ENCODE assay signal across 1 cellular context in the genomic region with DNA sequence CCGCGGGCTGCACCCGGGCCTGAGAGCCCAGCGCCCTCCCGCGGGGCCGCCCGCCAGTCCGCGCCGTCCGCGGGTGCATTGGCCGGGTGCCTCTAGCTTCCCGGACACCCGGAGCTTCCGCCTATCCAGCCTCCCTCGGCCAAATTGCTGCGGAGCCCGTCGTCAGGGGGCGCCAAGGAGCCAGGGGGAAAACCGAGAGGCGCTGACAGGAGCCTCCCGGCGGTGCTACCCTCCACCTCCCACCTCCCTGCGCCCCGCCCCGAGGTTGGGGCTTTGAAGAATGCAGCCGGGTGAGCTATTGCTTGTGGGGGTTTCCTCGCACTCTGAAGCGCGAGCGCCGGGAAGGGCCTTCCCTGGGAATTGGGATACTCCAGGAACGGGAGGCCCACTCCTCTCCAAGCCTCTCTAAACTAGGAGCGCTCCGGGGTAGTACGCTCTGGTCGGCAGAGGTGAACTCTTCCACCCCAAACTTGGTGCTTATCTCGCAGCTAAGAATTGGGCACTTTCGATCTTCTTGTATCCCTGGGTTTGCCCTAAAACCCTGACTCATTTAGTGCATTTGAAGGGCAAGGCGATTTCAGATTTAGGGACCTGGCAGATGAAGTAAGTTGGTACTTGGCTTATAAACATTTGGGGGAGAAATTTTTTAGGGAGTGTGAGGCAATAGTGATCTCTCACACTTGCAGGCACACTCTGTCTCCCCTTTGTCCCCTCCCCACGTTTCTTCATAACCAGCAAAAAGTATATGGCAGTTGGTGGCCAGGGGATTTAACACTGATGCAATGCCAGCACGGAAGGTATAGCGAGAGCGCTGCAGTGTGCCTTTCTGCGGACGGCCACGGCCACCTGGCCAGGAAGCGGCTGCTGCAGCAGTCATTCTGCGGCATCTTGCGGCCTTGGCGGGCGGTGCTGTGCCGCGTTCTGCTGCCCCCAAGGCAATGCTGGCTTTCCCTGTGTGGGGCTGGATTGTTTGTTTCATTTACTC.
TF ChIP-seq lines count a peak whose summit lies in the region.

No MANE protein-coding gene starts in this region.

TF ChIP-seq in K562, 482 proteins besides CTCF, POLR2A, EP300 and RAD21 (continued from another document and continues in another):
- TF ChIP-seq, protein P1, sequence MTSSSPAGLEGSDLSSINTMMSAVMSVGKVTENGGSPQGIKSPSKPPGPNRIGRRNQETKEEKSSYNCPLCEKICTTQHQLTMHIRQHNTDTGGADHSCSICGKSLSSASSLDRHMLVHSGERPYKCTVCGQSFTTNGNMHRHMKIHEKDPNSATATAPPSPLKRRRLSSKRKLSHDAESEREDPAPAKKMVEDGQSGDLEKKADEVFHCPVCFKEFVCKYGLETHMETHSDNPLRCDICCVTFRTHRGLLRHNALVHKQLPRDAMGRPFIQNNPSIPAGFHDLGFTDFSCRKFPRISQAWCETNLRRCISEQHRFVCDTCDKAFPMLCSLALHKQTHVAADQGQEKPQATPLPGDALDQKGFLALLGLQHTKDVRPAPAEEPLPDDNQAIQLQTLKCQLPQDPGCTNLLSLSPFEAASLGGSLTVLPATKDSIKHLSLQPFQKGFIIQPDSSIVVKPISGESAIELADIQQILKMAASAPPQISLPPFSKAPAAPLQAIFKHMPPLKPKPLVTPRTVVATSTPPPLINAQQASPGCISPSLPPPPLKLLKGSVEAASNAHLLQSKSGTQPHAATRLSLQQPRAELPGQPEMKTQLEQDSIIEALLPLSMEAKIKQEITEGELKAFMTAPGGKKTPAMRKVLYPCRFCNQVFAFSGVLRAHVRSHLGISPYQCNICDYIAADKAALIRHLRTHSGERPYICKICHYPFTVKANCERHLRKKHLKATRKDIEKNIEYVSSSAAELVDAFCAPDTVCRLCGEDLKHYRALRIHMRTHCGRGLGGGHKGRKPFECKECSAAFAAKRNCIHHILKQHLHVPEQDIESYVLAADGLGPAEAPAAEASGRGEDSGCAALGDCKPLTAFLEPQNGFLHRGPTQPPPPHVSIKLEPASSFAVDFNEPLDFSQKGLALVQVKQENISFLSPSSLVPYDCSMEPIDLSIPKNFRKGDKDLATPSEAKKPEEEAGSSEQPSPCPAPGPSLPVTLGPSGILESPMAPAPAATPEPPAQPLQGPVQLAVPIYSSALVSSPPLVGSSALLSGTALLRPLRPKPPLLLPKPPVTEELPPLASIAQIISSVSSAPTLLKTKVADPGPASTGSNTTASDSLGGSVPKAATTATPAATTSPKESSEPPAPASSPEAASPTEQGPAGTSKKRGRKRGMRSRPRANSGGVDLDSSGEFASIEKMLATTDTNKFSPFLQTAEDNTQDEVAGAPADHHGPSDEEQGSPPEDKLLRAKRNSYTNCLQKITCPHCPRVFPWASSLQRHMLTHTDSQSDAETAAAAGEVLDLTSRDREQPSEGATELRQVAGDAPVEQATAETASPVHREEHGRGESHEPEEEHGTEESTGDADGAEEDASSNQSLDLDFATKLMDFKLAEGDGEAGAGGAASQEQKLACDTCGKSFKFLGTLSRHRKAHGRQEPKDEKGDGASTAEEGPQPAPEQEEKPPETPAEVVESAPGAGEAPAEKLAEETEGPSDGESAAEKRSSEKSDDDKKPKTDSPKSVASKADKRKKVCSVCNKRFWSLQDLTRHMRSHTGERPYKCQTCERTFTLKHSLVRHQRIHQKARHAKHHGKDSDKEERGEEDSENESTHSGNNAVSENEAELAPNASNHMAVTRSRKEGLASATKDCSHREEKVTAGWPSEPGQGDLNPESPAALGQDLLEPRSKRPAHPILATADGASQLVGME (CRISPR knock-in tag; IDR thresholded peaks at IDR 0.05), result no peak
- TF ChIP-seq ILF3 (IDR thresholded peaks at IDR 0.05; ENCODE audit: borderline replicate concordance) (0 out of 2 replicates have a peak, but pooled peaks have one; percentile 68), COPS2 (conservative IDR thresholded peaks at IDR 0.05) (no peak), HIVEP1 (CRISPR knock-in tag; IDR thresholded peaks at IDR 0.05) (no peak), PTTG1 (tag; IDR thresholded peaks at IDR 0.05; ENCODE audit: low read depth) (no peak), ZNF184 (CRISPR knock-in tag; IDR thresholded peaks at IDR 0.05) (no peak), ZNF175 (CRISPR knock-in tag; IDR thresholded peaks at IDR 0.05; ENCODE audit: low read depth) (no peak), RBM25 (IDR thresholded peaks at IDR 0.05; ENCODE audit: low read depth, low read length, severe bottlenecking) (no peak), NBN (IDR thresholded peaks at IDR 0.05; ENCODE audit: low read depth) (peak; percentile 31; the same call in 1 of the 2 replicates), TAF7 (tag; IDR thresholded peaks at IDR 0.05) (no peak), CBX3 (IDR thresholded peaks at IDR 0.05; ENCODE audit: borderline replicate concordance in 1 of 2, low read length in 2 of 2) (0 out of 3 replicates have a peak, but pooled peaks of 1 of the 2 experiments have one; percentile 27), FOXK1 (CRISPR knock-in tag; IDR thresholded peaks at IDR 0.05; ENCODE audit: borderline replicate concordance) (0 out of 2 replicates have a peak, but pooled peaks have one; percentile 24), CBFA2T3 (IDR thresholded peaks at IDR 0.05) (no peak), SP2 (IDR thresholded peaks at IDR 0.05; ENCODE audit: extremely low read depth, low read depth, low read length, poor library complexity, severe bottlenecking) (no peak), NR2F6 (CRISPR knock-in tag; IDR thresholded peaks at IDR 0.05) (no peak), FOS (IDR thresholded peaks at IDR 0.05; ENCODE audit: extremely low read depth, insufficient read length) (no peak), RFX5 (IDR thresholded peaks at IDR 0.05; ENCODE audit: low read depth, low read length) (no peak), ZNF174 (CRISPR knock-in tag; IDR thresholded peaks at IDR 0.05) (no peak), ZNF436 (CRISPR knock-in tag; IDR thresholded peaks at IDR 0.05) (no peak), FOXM1 (IDR thresholded peaks at IDR 0.05; ENCODE audit: low read depth) (0 out of 2 replicates have a peak, but pooled peaks have one; percentile 18), FOXM1 (CRISPR knock-in tag; IDR thresholded peaks at IDR 0.05; ENCODE audit: low read depth) (no peak), EZH2 (IDR thresholded peaks at IDR 0.05; ENCODE audit: borderline replicate concordance, low read depth, low read length) (no peak), LARP7 (IDR thresholded peaks at IDR 0.05) (no peak), KDM2B (CRISPR knock-in tag; IDR thresholded peaks at IDR 0.05) (no peak), ZNF551 (CRISPR knock-in tag; IDR thresholded peaks at IDR 0.05) (no peak), CBX5 (IDR thresholded peaks at IDR 0.05; ENCODE audit: borderline replicate concordance, low read depth) (peak; percentile 21; the same call in 1 of the 2 replicates), CHD2 (IDR thresholded peaks at IDR 0.05; ENCODE audit: low read depth, low read length) (no peak), KLF16 (IDR thresholded peaks at IDR 0.05) (peak; percentile 10)
- TF ChIP-seq, protein P2, sequence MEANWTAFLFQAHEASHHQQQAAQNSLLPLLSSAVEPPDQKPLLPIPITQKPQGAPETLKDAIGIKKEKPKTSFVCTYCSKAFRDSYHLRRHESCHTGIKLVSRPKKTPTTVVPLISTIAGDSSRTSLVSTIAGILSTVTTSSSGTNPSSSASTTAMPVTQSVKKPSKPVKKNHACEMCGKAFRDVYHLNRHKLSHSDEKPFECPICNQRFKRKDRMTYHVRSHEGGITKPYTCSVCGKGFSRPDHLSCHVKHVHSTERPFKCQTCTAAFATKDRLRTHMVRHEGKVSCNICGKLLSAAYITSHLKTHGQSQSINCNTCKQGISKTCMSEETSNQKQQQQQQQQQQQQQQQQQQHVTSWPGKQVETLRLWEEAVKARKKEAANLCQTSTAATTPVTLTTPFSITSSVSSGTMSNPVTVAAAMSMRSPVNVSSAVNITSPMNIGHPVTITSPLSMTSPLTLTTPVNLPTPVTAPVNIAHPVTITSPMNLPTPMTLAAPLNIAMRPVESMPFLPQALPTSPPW (CRISPR knock-in tag; IDR thresholded peaks at IDR 0.05), result peak; percentile 72
- TF ChIP-seq, protein P3, sequence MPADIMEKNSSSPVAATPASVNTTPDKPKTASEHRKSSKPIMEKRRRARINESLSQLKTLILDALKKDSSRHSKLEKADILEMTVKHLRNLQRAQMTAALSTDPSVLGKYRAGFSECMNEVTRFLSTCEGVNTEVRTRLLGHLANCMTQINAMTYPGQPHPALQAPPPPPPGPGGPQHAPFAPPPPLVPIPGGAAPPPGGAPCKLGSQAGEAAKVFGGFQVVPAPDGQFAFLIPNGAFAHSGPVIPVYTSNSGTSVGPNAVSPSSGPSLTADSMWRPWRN (IDR thresholded peaks at IDR 0.05; ENCODE audit: low read depth), result no peak
- TF ChIP-seq, protein P4, sequence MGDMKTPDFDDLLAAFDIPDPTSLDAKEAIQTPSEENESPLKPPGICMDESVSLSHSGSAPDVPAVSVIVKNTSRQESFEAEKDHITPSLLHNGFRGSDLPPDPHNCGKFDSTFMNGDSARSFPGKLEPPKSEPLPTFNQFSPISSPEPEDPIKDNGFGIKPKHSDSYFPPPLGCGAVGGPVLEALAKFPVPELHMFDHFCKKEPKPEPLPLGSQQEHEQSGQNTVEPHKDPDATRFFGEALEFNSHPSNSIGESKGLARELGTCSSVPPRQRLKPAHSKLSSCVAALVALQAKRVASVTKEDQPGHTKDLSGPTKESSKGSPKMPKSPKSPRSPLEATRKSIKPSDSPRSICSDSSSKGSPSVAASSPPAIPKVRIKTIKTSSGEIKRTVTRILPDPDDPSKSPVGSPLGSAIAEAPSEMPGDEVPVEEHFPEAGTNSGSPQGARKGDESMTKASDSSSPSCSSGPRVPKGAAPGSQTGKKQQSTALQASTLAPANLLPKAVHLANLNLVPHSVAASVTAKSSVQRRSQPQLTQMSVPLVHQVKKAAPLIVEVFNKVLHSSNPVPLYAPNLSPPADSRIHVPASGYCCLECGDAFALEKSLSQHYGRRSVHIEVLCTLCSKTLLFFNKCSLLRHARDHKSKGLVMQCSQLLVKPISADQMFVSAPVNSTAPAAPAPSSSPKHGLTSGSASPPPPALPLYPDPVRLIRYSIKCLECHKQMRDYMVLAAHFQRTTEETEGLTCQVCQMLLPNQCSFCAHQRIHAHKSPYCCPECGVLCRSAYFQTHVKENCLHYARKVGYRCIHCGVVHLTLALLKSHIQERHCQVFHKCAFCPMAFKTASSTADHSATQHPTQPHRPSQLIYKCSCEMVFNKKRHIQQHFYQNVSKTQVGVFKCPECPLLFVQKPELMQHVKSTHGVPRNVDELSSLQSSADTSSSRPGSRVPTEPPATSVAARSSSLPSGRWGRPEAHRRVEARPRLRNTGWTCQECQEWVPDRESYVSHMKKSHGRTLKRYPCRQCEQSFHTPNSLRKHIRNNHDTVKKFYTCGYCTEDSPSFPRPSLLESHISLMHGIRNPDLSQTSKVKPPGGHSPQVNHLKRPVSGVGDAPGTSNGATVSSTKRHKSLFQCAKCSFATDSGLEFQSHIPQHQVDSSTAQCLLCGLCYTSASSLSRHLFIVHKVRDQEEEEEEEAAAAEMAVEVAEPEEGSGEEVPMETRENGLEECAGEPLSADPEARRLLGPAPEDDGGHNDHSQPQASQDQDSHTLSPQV (IDR thresholded peaks at IDR 0.05), result no peak; the same call in 1 of the 2 replicates
- TF ChIP-seq, protein P5, sequence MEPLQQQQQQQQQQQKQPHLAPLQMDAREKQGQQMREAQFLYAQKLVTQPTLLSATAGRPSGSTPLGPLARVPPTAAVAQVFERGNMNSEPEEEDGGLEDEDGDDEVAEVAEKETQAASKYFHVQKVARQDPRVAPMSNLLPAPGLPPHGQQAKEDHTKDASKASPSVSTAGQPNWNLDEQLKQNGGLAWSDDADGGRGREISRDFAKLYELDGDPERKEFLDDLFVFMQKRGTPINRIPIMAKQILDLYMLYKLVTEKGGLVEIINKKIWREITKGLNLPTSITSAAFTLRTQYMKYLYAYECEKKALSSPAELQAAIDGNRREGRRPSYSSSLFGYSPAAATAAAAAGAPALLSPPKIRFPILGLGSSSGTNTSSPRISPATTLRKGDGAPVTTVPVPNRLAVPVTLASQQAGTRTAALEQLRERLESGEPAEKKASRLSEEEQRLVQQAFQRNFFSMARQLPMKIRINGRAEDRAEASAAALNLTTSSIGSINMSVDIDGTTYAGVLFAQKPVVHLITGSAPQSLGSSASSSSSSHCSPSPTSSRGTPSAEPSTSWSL (CRISPR knock-in tag; IDR thresholded peaks at IDR 0.05; ENCODE audit: borderline replicate concordance), result no peak
- TF ChIP-seq, protein P6, sequence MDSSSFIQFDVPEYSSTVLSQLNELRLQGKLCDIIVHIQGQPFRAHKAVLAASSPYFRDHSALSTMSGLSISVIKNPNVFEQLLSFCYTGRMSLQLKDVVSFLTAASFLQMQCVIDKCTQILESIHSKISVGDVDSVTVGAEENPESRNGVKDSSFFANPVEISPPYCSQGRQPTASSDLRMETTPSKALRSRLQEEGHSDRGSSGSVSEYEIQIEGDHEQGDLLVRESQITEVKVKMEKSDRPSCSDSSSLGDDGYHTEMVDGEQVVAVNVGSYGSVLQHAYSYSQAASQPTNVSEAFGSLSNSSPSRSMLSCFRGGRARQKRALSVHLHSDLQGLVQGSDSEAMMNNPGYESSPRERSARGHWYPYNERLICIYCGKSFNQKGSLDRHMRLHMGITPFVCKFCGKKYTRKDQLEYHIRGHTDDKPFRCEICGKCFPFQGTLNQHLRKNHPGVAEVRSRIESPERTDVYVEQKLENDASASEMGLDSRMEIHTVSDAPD (CRISPR knock-in tag; IDR thresholded peaks at IDR 0.05), result no peak
- TF ChIP-seq, protein P7, sequence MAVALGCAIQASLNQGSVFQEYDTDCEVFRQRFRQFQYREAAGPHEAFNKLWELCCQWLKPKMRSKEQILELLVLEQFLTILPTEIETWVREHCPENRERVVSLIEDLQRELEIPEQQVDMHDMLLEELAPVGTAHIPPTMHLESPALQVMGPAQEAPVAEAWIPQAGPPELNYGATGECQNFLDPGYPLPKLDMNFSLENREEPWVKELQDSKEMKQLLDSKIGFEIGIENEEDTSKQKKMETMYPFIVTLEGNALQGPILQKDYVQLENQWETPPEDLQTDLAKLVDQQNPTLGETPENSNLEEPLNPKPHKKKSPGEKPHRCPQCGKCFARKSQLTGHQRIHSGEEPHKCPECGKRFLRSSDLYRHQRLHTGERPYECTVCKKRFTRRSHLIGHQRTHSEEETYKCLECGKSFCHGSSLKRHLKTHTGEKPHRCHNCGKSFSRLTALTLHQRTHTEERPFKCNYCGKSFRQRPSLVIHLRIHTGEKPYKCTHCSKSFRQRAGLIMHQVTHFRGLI (CRISPR knock-in tag; IDR thresholded peaks at IDR 0.05), result no peak
- TF ChIP-seq, protein P8, sequence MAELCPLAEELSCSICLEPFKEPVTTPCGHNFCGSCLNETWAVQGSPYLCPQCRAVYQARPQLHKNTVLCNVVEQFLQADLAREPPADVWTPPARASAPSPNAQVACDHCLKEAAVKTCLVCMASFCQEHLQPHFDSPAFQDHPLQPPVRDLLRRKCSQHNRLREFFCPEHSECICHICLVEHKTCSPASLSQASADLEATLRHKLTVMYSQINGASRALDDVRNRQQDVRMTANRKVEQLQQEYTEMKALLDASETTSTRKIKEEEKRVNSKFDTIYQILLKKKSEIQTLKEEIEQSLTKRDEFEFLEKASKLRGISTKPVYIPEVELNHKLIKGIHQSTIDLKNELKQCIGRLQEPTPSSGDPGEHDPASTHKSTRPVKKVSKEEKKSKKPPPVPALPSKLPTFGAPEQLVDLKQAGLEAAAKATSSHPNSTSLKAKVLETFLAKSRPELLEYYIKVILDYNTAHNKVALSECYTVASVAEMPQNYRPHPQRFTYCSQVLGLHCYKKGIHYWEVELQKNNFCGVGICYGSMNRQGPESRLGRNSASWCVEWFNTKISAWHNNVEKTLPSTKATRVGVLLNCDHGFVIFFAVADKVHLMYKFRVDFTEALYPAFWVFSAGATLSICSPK (IDR thresholded peaks at IDR 0.05; ENCODE audit: borderline replicate concordance), result no peak
